Comparison of ENCODE assay signal across 1 cellular context in genomic region chr10:101060951-101061813, GRCh38.
TF ChIP-seq lines count a peak whose summit lies in the region.

No MANE protein-coding gene starts in this region.

TF ChIP-seq in HepG2, 621 proteins besides CTCF, POLR2A, EP300 and RAD21 (continued from another document and continues in another):
- TF ChIP-seq THAP9 (CRISPR knock-in tag; IDR thresholded peaks at IDR 0.05; ENCODE audit: borderline replicate concordance) (peak; percentile 98), GATAD1 (CRISPR knock-in tag; IDR thresholded peaks at IDR 0.05) (peak; percentile 50; the same call in 1 of the 2 replicates), REXO4 (CRISPR knock-in tag; IDR thresholded peaks at IDR 0.05; ENCODE audit: borderline replicate concordance) (no peak), REPIN1 (CRISPR knock-in tag; IDR thresholded peaks at IDR 0.05; ENCODE audit: borderline replicate concordance, low read depth) (no peak; the same call in 1 of the 2 replicates), DBP (CRISPR knock-in tag; IDR thresholded peaks at IDR 0.05; ENCODE audit: not compliant biosample characterization) (no peak), ZNF883 (CRISPR knock-in tag; IDR thresholded peaks at IDR 0.05; ENCODE audit: not compliant biosample characterization) (no peak), FOXA1 (IDR thresholded peaks at IDR 0.05) (no peak), FOXA1 (CRISPR knock-in tag; IDR thresholded peaks at IDR 0.05) (no peak), IKZF5 (CRISPR knock-in tag; IDR thresholded peaks at IDR 0.05) (peak; percentile 19; the same call in 1 of the 2 replicates), STAT6 (CRISPR knock-in tag; IDR thresholded peaks at IDR 0.05; ENCODE audit: borderline replicate concordance) (peak; percentile 44; the same call in 1 of the 2 replicates), HNRNPK (IDR thresholded peaks at IDR 0.05; ENCODE audit: low read depth, low read length, poor library complexity, severe bottlenecking) (peak; percentile 83), POGZ (CRISPR knock-in tag; IDR thresholded peaks at IDR 0.05) (peak; percentile 9; the same call in 1 of the 2 replicates), ZFP36L1 (CRISPR knock-in tag; IDR thresholded peaks at IDR 0.05) (0 out of 2 replicates have a peak, but pooled peaks have one; percentile 18), ZNF713 (CRISPR knock-in tag; IDR thresholded peaks at IDR 0.05) (0 out of 2 replicates have a peak, but pooled peaks have one; percentile 40), ZFP91 (CRISPR knock-in tag; IDR thresholded peaks at IDR 0.05; ENCODE audit: borderline replicate concordance) (peak; percentile 90), PAXIP1 (CRISPR knock-in tag; conservative IDR thresholded peaks at IDR 0.05) (peak; percentile 91), CREBL2 (CRISPR knock-in tag; IDR thresholded peaks at IDR 0.05; ENCODE audit: borderline replicate concordance) (no peak), SKIL (CRISPR knock-in tag; IDR thresholded peaks at IDR 0.05; ENCODE audit: borderline replicate concordance) (0 out of 2 replicates have a peak, but pooled peaks have one; percentile 41), NAIF1 (CRISPR knock-in tag; IDR thresholded peaks at IDR 0.05; ENCODE audit: borderline replicate concordance) (peak; percentile 95), ZNF318 (CRISPR knock-in tag; IDR thresholded peaks at IDR 0.05) (no peak), TEF (CRISPR knock-in tag; IDR thresholded peaks at IDR 0.05) (peak; percentile 40; the same call in 1 of the 2 replicates), ZNF777 (CRISPR knock-in tag; IDR thresholded peaks at IDR 0.05) (0 out of 2 replicates have a peak, but pooled peaks have one; percentile 29), THAP8 (CRISPR knock-in tag; IDR thresholded peaks at IDR 0.05; ENCODE audit: borderline replicate concordance) (peak; percentile 80; the same call in 1 of the 2 replicates), BCL6 (CRISPR knock-in tag; IDR thresholded peaks at IDR 0.05) (peak; percentile 60; the same call in 1 of the 2 replicates)
